8 cellular contexts compared by ENCODE assay signal in the genomic region with DNA sequence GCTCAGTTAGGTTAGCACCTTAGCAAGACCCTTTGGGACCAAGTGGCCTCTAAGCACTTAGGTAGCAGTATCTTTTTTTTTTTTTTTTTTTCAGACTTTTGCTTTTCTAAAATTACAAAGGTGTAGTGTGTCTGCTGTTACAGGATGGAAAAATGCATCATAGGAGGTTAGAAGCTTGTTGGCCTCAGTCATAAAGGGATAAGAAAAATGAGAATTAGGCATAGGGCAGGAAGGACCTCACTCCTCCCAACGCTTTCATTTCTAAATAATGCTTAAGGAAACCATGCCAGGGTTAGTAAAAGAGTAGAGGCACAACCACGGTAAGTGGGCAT. TPM values are rescaled to one million over a fixed set of nuclear protein-coding genes. Genes with fewer than 3 reads are reported as not detected.
A peak's percentile ranks its signal among the peaks of the same experiment; 100 is the strongest.
DNase-seq lines count a peak whose midpoint lies in the region; ATAC-seq and TF ChIP-seq lines count a peak whose summit lies in the region.

No MANE protein-coding gene starts in this region.

- H3K4me1 ChIP-seq in heart left ventricle: peaks cover 0 to 3% (median 0%) of the 10 kb centered on the region in 12 donors

- H3K27ac Mint-ChIP-seq in mesothelial cell of epicardium: peak overlapping the region; percentile 95

- H3K4me1 Mint-ChIP-seq in mesothelial cell of epicardium: peaks cover 20% of the 10 kb centered on the region

- ATAC-seq in heart left ventricle (peak in 1 of 4 donors; percentile 14), left cardiac atrium (no peak), HG03457 (IDR thresholded peaks at IDR 0.05; ENCODE audit: unreplicated experiment) (no peak), left lobe of liver (no peak), left colon (no peak)

- TF ChIP-seq POLR2A in heart left ventricle (IDR thresholded peaks at IDR 0.05): no peak

- H3K27me3 Mint-ChIP-seq in mesothelial cell of epicardium (ENCODE audit: low read depth): no peaks in the 10 kb centered on the region

- in situ Hi-C loops in brain microvascular endothelial cell (cut with HindIII; ENCODE audit: low pct_ligation_motif_present, low sequenced_read_pairs): no loop called here

- TF ChIP-seq CTCF in heart left ventricle (IDR thresholded peaks at IDR 0.05) (no peak), brain microvascular endothelial cell (IDR thresholded peaks at IDR 0.05; ENCODE audit: low read depth, low read length, missing control alignments) (no peak), mesothelial cell of epicardium (IDR thresholded peaks at IDR 0.05; ENCODE audit: unreplicated experiment) (no peak)

- intact Hi-C loops in heart left ventricle (cut with DNase I): loop anchor here in 1 of 10 donors (10.0 kb wide), 1 partner anchor 98 kb away; no protein-coding TSS in a partner anchor
- intact Hi-C loops in left cardiac atrium (cut with DNase I): no loop called here
- intact Hi-C loops in left colon (cut with DNase I, micrococcal nuclease): no loop called here

- H3K9me3 ChIP-seq in heart left ventricle: no peaks in the 10 kb centered on the region

- peak overlapping the region; percentile 81 for H3K4me3 Mint-ChIP-seq in mesothelial cell of epicardium

- peak overlapping the region; percentile 46 to 95 (median 88) for H3K27ac ChIP-seq in heart left ventricle
- peak overlapping the region; percentile 56 for H3K27ac ChIP-seq in brain microvascular endothelial cell

- H3K36me3 ChIP-seq in heart left ventricle: no peaks in the 10 kb centered on the region
- no peaks in the 10 kb centered on the region for H3K36me3 ChIP-seq in brain microvascular endothelial cell (replicated peaks)

- H3K27me3 ChIP-seq in heart left ventricle (peaks cover 0 to 4% (median 0%) of the 10 kb centered on the region in 9 donors), brain microvascular endothelial cell (replicated peaks) (no peaks in the 10 kb centered on the region)

- DNase-seq in heart left ventricle (no peak), left cardiac atrium (no peak), brain microvascular endothelial cell (no peak), mesothelial cell of epicardium (ENCODE audit: low spot score in 2 of 2, unreplicated experiment in 2 of 2) (no peak), mucosa of gallbladder (ENCODE audit: low spot score) (no peak), left lobe of liver (ENCODE audit: low spot score) (no peak), left colon (no peak)

- H3K9me3 Mint-ChIP-seq in mesothelial cell of epicardium: peaks cover 14% of the 10 kb centered on the region

- H3K36me3 Mint-ChIP-seq in mesothelial cell of epicardium: no peaks in the 10 kb centered on the region

- 2 to 26% (median 13%) methylated on average over 2 of the region's 2 CpGs for WGBS in heart left ventricle, 4 donors

- H3K4me3 ChIP-seq in heart left ventricle: peak overlapping the region; percentile 15 to 91 (median 68)
- H3K4me3 ChIP-seq in brain microvascular endothelial cell (ENCODE audit: low read depth, low read length): peak overlapping the region; percentile 75

RNA-seq across cellular contexts. Expression of a gene that starts 9.7 kb away (rescaled TPM):
- 10 to 100 TPM in 8 of 9 donors, 1 to 10 TPM in 1; 6.9 to 19.4 (median 13.5) TPM for total RNA-seq in heart left ventricle
- 10 to 100 TPM in 1 of 2 donors, 1 to 10 TPM in 1; 9.7 to 16.5 TPM for polyA plus RNA-seq in heart left ventricle
- total RNA-seq in left cardiac atrium: 10 to 100 TPM; 12.7 to 13.8 TPM
- total RNA-seq in mesothelial cell of epicardium: 22.0 to 23.0 TPM (median 22.0 TPM) in 3 replicates
- total RNA-seq in mucosa of gallbladder: 18.4 TPM
- total RNA-seq in left lobe of liver: 4.8 TPM
- 10 to 100 TPM; 17.1 to 18.9 TPM for total RNA-seq in left colon
